ENCODE assay signal across 18 cellular contexts in genomic region chr15:95919460-95919859, GRCh38.
DNase-seq lines count a peak whose midpoint lies in the region; ATAC-seq and TF ChIP-seq lines count a peak whose summit lies in the region.
"Had no signal": no experiment of that assay in that cellular context is flagged by ENCODE, and none has a peak within 500 bp of the region (broad histone marks: within the 10 kb centered on the region; RNA-seq: fewer than 3 reads in every experiment).

No MANE protein-coding gene starts in this region.

- TF ChIP-seq POLR2A in IMR-90 (IDR thresholded peaks at IDR 0.05; ENCODE audit: low read depth, low read length): no peak

- H3K4me1 ChIP-seq in IMR-90 (ENCODE audit: control insufficient read depth, insufficient read depth, low read length): no peaks in the 10 kb centered on the region
- no peaks in the 10 kb centered on the region for H3K4me1 ChIP-seq in BE2C
- no peaks in the 10 kb centered on the region for H3K4me1 ChIP-seq in effector memory CD4-positive, alpha-beta T cell (ENCODE audit: control insufficient read depth, insufficient read depth, low read length, poor library complexity, severe bottlenecking)

- H3K18ac ChIP-seq in IMR-90 (ENCODE audit: low read depth, low read length): no peak overlapping the region

- BruUV-seq in IMR-90 (replicated peaks; lab: Mats Ljungman, UMichigan): no TSS peak

- no peaks in the 10 kb centered on the region for H3K79me1 ChIP-seq in IMR-90 (ENCODE audit: low read depth in 1 of 2, low read length in 2 of 2)

- no peak overlapping the region for H4K5ac ChIP-seq in IMR-90 (ENCODE audit: low read depth, low read length)

- TF ChIP-seq CTCF in IMR-90 (conservative IDR thresholded peaks at IDR 0.05; ENCODE audit: low read depth, low read length): no peak
- TF ChIP-seq CTCF in fibroblast of mammary gland (conservative IDR thresholded peaks at IDR 0.05; ENCODE audit: control insufficient read depth, insufficient read depth, low read depth, low read length): no peak
- no peak for TF ChIP-seq CTCF in BE2C (IDR thresholded peaks at IDR 0.05; ENCODE audit: low read depth, low read length)

- no peak overlapping the region for H2AK9ac ChIP-seq in IMR-90 (replicated peaks; ENCODE audit: low read depth, low read length, poor library complexity)

- no peak overlapping the region for H4K8ac ChIP-seq in IMR-90 (ENCODE audit: low read depth in 2 of 2, low read length in 2 of 2)

- no peak overlapping the region for H3K4me2 ChIP-seq in IMR-90 (ENCODE audit: low read depth, low read length)

- H3K36me3 ChIP-seq in IMR-90 (ENCODE audit: control insufficient read depth, insufficient read depth, low read length) (no peaks in the 10 kb centered on the region), BE2C (no peaks in the 10 kb centered on the region)
- H3K36me3 ChIP-seq in effector memory CD4-positive, alpha-beta T cell (ENCODE audit: control insufficient read depth, insufficient read depth, low read length): no peaks in the 10 kb centered on the region

- no peak overlapping the region for H3K23ac ChIP-seq in IMR-90 (ENCODE audit: low read depth, low read length)

- no peak overlapping the region for H3K27ac ChIP-seq in IMR-90 (ENCODE audit: insufficient read depth, low read length)
- H3K27ac ChIP-seq in effector memory CD4-positive, alpha-beta T cell (ENCODE audit: insufficient read depth, low read length, poor library complexity, severe bottlenecking): no peak overlapping the region
- H3K27ac ChIP-seq: RWPE1 had no signal

- H4K20me1 ChIP-seq in IMR-90 (ENCODE audit: insufficient read depth, low read length): no peaks in the 10 kb centered on the region

- H2BK120ac ChIP-seq in IMR-90 (ENCODE audit: low read depth, low read length): no peak overlapping the region

- H2BK5ac ChIP-seq in IMR-90 (ENCODE audit: low read depth, low read length, poor library complexity, severe bottlenecking): no peak overlapping the region

- POLR2A ChIA-PET in IMR-90 (lab: Charles Lee; ENCODE audit: unreplicated experiment): no interaction called here

- H3K9ac ChIP-seq in IMR-90 (ENCODE audit: low read depth, low read length): no peak overlapping the region

- H2AK5ac ChIP-seq in IMR-90 (ENCODE audit: low read depth, low read length): no peak overlapping the region

- WGBS in IMR-90 (ENCODE audit: extremely low coverage in 2 of 2, insufficient read length in 1 of 2), 2 experiments: 38% methylated on average over 1 of the region's 1 CpG; no CpG with 5 or more reads in 1 of the 2 experiments

- no peak overlapping the region for H3K4me3 ChIP-seq in IMR-90 (ENCODE audit: insufficient read depth, low read depth, low read length)
- H3K4me3 ChIP-seq in fibroblast of mammary gland (ENCODE audit: control insufficient read depth, low read depth, low read length): no peak overlapping the region
- H3K4me3 ChIP-seq in BE2C (ENCODE audit: low read depth, low read length): no peak overlapping the region
- no peak overlapping the region for H3K4me3 ChIP-seq in effector memory CD4-positive, alpha-beta T cell (ENCODE audit: insufficient read depth, low read depth, low read length, poor library complexity, severe bottlenecking)

- no peak overlapping the region for H2BK15ac ChIP-seq in IMR-90 (ENCODE audit: low read depth, low read length)

- intact Hi-C loops in IMR-90 (cut with micrococcal nuclease): no loop called here

- no peak overlapping the region for H2BK20ac ChIP-seq in IMR-90 (ENCODE audit: low read depth, low read length)

- TF ChIP-seq RAD21 in IMR-90 (IDR thresholded peaks at IDR 0.05; ENCODE audit: low read length): no peak

- H3K9me3 ChIP-seq in IMR-90 (ENCODE audit: control insufficient read depth, insufficient read depth, low read length) (no peaks in the 10 kb centered on the region), BE2C (no peaks in the 10 kb centered on the region)
- H3K9me3 ChIP-seq in effector memory CD4-positive, alpha-beta T cell (ENCODE audit: control insufficient read depth, low read length): no peaks in the 10 kb centered on the region

- H2AFZ ChIP-seq in IMR-90 (replicated peaks; ENCODE audit: low read length, poor library complexity): no peak overlapping the region

- no peak overlapping the region for H4K91ac ChIP-seq in IMR-90 (ENCODE audit: insufficient read depth, low read depth, low read length)

- in situ Hi-C loops in IMR-90 (cut with MboI; ENCODE audit: low sequenced_read_pairs): no loop called here

- DNase-seq in IMR-90 (peak; percentile 51), amniotic epithelial cell (ENCODE audit: low read depth) (peak; percentile 21), fibroblast of mammary gland (ENCODE audit: low read depth) (peak; percentile 1), NCI-H1436 (lab: John Stamatoyannopoulos, UW) (no peak), BE2C (no peak)
- DNase-seq in effector memory CD4-positive, alpha-beta T cell: no peak
- DNase-seq: DMS153, DND-41, H9, KBM-7, MV-4-11, NCI-H1105, NCI-H2029, NCI-H526 treated with DMSO at 0.1 percent for 48 hours, SHP77 had no signal

- dilution Hi-C loops in IMR-90 (cut with HindIII; ENCODE audit: low sequenced_read_pairs, unreplicated experiment): no loop called here

- H3K27me3 ChIP-seq in IMR-90 (ENCODE audit: control insufficient read depth, insufficient read depth, low read length): no peaks in the 10 kb centered on the region
- H3K27me3 ChIP-seq in BE2C: no peaks in the 10 kb centered on the region
- H3K27me3 ChIP-seq in effector memory CD4-positive, alpha-beta T cell (replicated peaks; ENCODE audit: control insufficient read depth, insufficient read depth, low read length, poor library complexity, severe bottlenecking): no peaks in the 10 kb centered on the region

- no peak overlapping the region for H3K56ac ChIP-seq in IMR-90 (ENCODE audit: extremely low read depth, insufficient read depth, low read length)

- CTCF ChIA-PET in IMR-90 (lab: Yijun Ruan, JAX): interaction anchor here (1.7 kb wide), 1 partner anchor 9 kb away, joined by 4 read pairs; no protein-coding TSS in a partner anchor

- no peak overlapping the region for H3K4ac ChIP-seq in IMR-90 (ENCODE audit: low read depth, low read length)

- ATAC-seq in IMR-90 (ENCODE audit: low read depth) (peak; percentile 24; the same call in 1 of the 2 replicates), HG02588 (IDR thresholded peaks at IDR 0.05; ENCODE audit: unreplicated experiment) (no peak)
- ATAC-seq: HepG2 had no signal

- H3K9me1 ChIP-seq in IMR-90 (ENCODE audit: insufficient read depth, low read length): no peaks in the 10 kb centered on the region

- H3K14ac ChIP-seq in IMR-90 (replicated peaks; ENCODE audit: low read depth, low read length): no peak overlapping the region

TF ChIP-seq in IMR-90, 13 proteins besides CTCF, POLR2A, EP300 and RAD21:
- 0 out of 2 replicates have a peak, but pooled peaks have one; percentile 49 for TF ChIP-seq NFE2L2 (IDR thresholded peaks at IDR 0.05; ENCODE audit: low read depth, low read length)
- TF ChIP-seq MAZ (IDR thresholded peaks at IDR 0.05; ENCODE audit: borderline replicate concordance, low read depth, low read length): no peak
- TF ChIP-seq FOS (IDR thresholded peaks at IDR 0.05; ENCODE audit: low read depth, low read length): no peak
- TF ChIP-seq SMC3 (IDR thresholded peaks at IDR 0.05; ENCODE audit: low read depth, low read length): no peak

Comparison
In these comparisons a context has a peak if more than half of its experiments do, and no peak if none do; other contexts are left out.
1. DNase-seq: peak in IMR-90 (single experiment), amniotic epithelial cell (single experiment) and fibroblast of mammary gland (single experiment); none in NCI-H1436 (single experiment), BE2C (single experiment) and effector memory CD4-positive, alpha-beta T cell (0 of 3).